ENCODE assay signal across 13 cellular contexts in the genomic region with DNA sequence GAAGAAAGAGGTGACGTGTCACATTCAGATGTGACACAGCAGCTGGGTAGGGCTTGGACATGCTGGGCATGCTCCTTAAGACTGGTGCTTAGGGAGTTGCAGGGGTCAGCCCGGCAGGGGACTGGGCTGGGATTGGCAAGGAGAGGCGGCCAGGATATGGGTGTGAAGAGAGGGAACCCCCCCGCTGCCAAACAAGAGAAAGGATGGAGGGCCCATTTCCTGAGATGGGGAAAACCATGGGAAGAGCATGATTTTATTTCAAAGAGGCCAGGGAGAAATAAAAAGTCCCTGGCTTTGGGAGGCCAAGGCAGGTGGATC. TPM values are rescaled to one million over a fixed set of nuclear protein-coding genes. Genes with fewer than 3 reads are reported as not detected.
A peak's percentile ranks its signal among the peaks of the same experiment; 100 is the strongest.
DNase-seq lines count a peak whose midpoint lies in the region; ATAC-seq, FAIRE-seq and TF ChIP-seq lines count a peak whose summit lies in the region.
"Had no signal": no experiment of that assay in that cellular context is flagged by ENCODE, and none has a peak within 500 bp of the region (broad histone marks: within the 10 kb centered on the region; RNA-seq: fewer than 3 reads in every experiment).

No MANE protein-coding gene starts in this region.

- no peak overlapping the region for H3K4me2 ChIP-seq in GM23338

- peaks cover 47% of the 10 kb centered on the region for H4K20me1 ChIP-seq in GM23338 (replicated peaks; ENCODE audit: insufficient read depth)

- WGBS in thyroid gland, 2 donors = 68 to 82% methylated on average over 4 of the region's 4 CpGs

- H3F3A ChIP-seq in GM23338 (replicated peaks; ENCODE audit: low read depth) = peaks cover 64% of the 10 kb centered on the region

- intact Hi-C loops in naive thymus-derived CD4-positive, alpha-beta T cell (cut with micrococcal nuclease) = loop anchor here (10.0 kb wide), 3 partner anchors 501 to 1759 kb away; partner anchors contain the start of genes APOBEC3D (in 1 of the 2), CBX6 (in 1 of the 2) and RANGAP1 (in 1 of the 2)
- intact Hi-C loops in thyroid gland (cut with DNase I) = loop anchor here (5.0 to 10.0 kb wide), 4 partner anchors 33 to 353 kb away; partner anchors contain the start of genes PDGFB and SYNGR1

- H3K4me3 ChIP-seq in GM23338 (no peak overlapping the region), thyroid gland (replicated peaks in 1 of 3) (no peak overlapping the region)
- H3K4me3 ChIP-seq in naive thymus-derived CD4-positive, alpha-beta T cell (ENCODE audit: low read length) = no peak overlapping the region

- CTCF ChIA-PET in naive thymus-derived CD4-positive, alpha-beta T cell (lab: Charles Lee) = no interaction called here

- peaks cover 79% of the 10 kb centered on the region for H3K36me3 Mint-ChIP-seq in GM23338 (ENCODE audit: low read depth)
- peaks cover 29 to 65% of the 10 kb centered on the region in 2 donors for H3K36me3 Mint-ChIP-seq in activated naive CD4-positive, alpha-beta T cell treated with anti-CD3 and anti-CD28 coated beads, Interleukin-2, amount 50 U/mL, for 72 hours
- peaks cover 4 to 59% (median 26%) of the 10 kb centered on the region in 5 donors for H3K36me3 Mint-ChIP-seq in naive thymus-derived CD4-positive, alpha-beta T cell

- peaks cover 8% of the 10 kb centered on the region; the same call in 2 of the 3 replicates for H3K9me3 Mint-ChIP-seq in GM23338
- H3K9me3 Mint-ChIP-seq in activated naive CD4-positive, alpha-beta T cell treated with anti-CD3 and anti-CD28 coated beads, Interleukin-2, amount 50 U/mL, for 72 hours = no peaks in the 10 kb centered on the region
- H3K9me3 Mint-ChIP-seq in naive thymus-derived CD4-positive, alpha-beta T cell = peaks cover 0 to 11% (median 0%) of the 10 kb centered on the region in 11 donors

- H3K27me3 Mint-ChIP-seq in GM23338 (ENCODE audit: insufficient read depth, low read depth, poor library complexity) = peaks cover 52% of the 10 kb centered on the region
- no peaks in the 10 kb centered on the region for H3K27me3 Mint-ChIP-seq in naive thymus-derived CD4-positive, alpha-beta T cell

- H3K4me1 ChIP-seq in GM23338 (ENCODE audit: insufficient read depth) = peaks cover 36% of the 10 kb centered on the region
- H3K4me1 ChIP-seq in naive thymus-derived CD4-positive, alpha-beta T cell (ENCODE audit: control insufficient read depth in 2 of 2, insufficient read depth in 2 of 2, low read length in 2 of 2) = peaks cover 58 to 70% of the 10 kb centered on the region in 2 donors
- peaks cover 48 to 65% of the 10 kb centered on the region in 2 donors for H3K4me1 ChIP-seq in thyroid gland

- H2AFZ ChIP-seq in GM23338 = no peak overlapping the region

- peak overlapping the region; percentile 17; the same call in 2 of the 3 replicates for H3K4me3 Mint-ChIP-seq in GM23338
- peak overlapping the region in 7 of 10 donors; percentile 45 to 84 (median 62) for H3K4me3 Mint-ChIP-seq in naive thymus-derived CD4-positive, alpha-beta T cell

- H3K27ac Mint-ChIP-seq in GM23338 = peak overlapping the region; percentile 4; the same call in 1 of the 2 replicates
- peak overlapping the region; percentile 97 to 100 for H3K27ac Mint-ChIP-seq in activated naive CD4-positive, alpha-beta T cell treated with anti-CD3 and anti-CD28 coated beads, Interleukin-2, amount 50 U/mL, for 72 hours
- H3K27ac Mint-ChIP-seq in naive thymus-derived CD4-positive, alpha-beta T cell = peak overlapping the region in 8 of 9 donors; percentile 55 to 96 (median 85)

- H3K27ac ChIP-seq in C4-2B (peak overlapping the region; percentile 1; the same call in 1 of the 2 replicates), GM23338 (ENCODE audit: low read depth) (peak overlapping the region; percentile 59; the same call in 1 of the 2 replicates), thyroid gland (no peak overlapping the region)
- no peak overlapping the region for H3K27ac ChIP-seq in naive thymus-derived CD4-positive, alpha-beta T cell (ENCODE audit: low read depth, low read length)

- H3K4me1 Mint-ChIP-seq in GM23338 = peaks cover 53% of the 10 kb centered on the region
- H3K4me1 Mint-ChIP-seq in naive thymus-derived CD4-positive, alpha-beta T cell = peaks cover 71 to 89% (median 79%) of the 10 kb centered on the region in 7 donors

- POLR2A ChIA-PET in naive thymus-derived CD4-positive, alpha-beta T cell (lab: Charles Lee) = interaction anchor here (1.0 to 6.1 kb wide), 6 partner anchors 8 to 209 kb away, joined by 3 to 93 read pairs (median 4); partner anchors contain the start of gene MIEF1

- H3K27me3 ChIP-seq in GM23338 (ENCODE audit: insufficient read depth) (no peaks in the 10 kb centered on the region), thyroid gland (no peaks in the 10 kb centered on the region)
- H3K27me3 ChIP-seq in naive thymus-derived CD4-positive, alpha-beta T cell (ENCODE audit: control insufficient read depth in 2 of 2, insufficient read depth in 2 of 2, low read length in 2 of 2) = no peaks in the 10 kb centered on the region

- DNase-seq in GM23338 (ENCODE audit: low spot score) (no peak), H54 (ENCODE audit: insufficient read length, low spot score) (no peak), thyroid gland (no peak)
- DNase-seq in activated naive CD4-positive, alpha-beta T cell treated with anti-CD3 and anti-CD28 coated beads, Interleukin-2, amount 50 U/mL, for 72 hours (ENCODE audit: low spot score in 2 of 2) = no peak
- peak in 1 of 9 donors; percentile 8 for DNase-seq in naive thymus-derived CD4-positive, alpha-beta T cell
- no peak for DNase-seq in activated CD4-positive, alpha-beta T cell treated with anti-CD3 and anti-CD28 coated beads, Interleukin-2, amount 50 U/mL, for 1 hour
- DNase-seq: DMS79 treated with DMSO at 0.1 percent for 48 hours, NCI-H1436 had no signal

- TF ChIP-seq POLR2A in H54 (IDR thresholded peaks at IDR 0.05; ENCODE audit: low read depth, low read length) = no peak
- TF ChIP-seq POLR2A in thyroid gland (IDR thresholded peaks at IDR 0.05) = no peak

- H3K36me3 ChIP-seq in GM23338 (ENCODE audit: insufficient read depth) (peaks cover 31% of the 10 kb centered on the region), thyroid gland (peaks cover 29 to 48% of the 10 kb centered on the region in 2 donors)
- H3K36me3 ChIP-seq in naive thymus-derived CD4-positive, alpha-beta T cell (ENCODE audit: control insufficient read depth in 2 of 3, insufficient read depth in 3 of 3, low read length in 3 of 3) = peaks cover 9 to 67% (median 12%) of the 10 kb centered on the region in 3 experiments

- no peaks in the 10 kb centered on the region for H3K9me3 ChIP-seq in naive thymus-derived CD4-positive, alpha-beta T cell (ENCODE audit: control insufficient read depth in 2 of 3, low read length in 3 of 3)
- H3K9me3 ChIP-seq in thyroid gland = no peaks in the 10 kb centered on the region

- ATAC-seq in GM23338 = no peak
- no peak for ATAC-seq in activated naive CD4-positive, alpha-beta T cell treated with anti-CD3 and anti-CD28 coated beads, Interleukin-2, amount 50 U/mL, for 72 hours
- ATAC-seq in naive thymus-derived CD4-positive, alpha-beta T cell = no peak
- no peak for ATAC-seq in HG02678 (IDR thresholded peaks at IDR 0.05; ENCODE audit: unreplicated experiment)

- no peak for FAIRE-seq in H54 (lab: Jason Lieb, UNC)
- FAIRE-seq: bronchial epithelial cell had no signal

- H3K9me2 ChIP-seq in GM23338 (ENCODE audit: insufficient read depth) = no peaks in the 10 kb centered on the region

- peaks cover 31% of the 10 kb centered on the region for H3K79me2 ChIP-seq in GM23338 (replicated peaks; ENCODE audit: insufficient read depth)

- TF ChIP-seq CTCF in C4-2B (conservative IDR thresholded peaks at IDR 0.05) (no peak), GM23338 (conservative IDR thresholded peaks at IDR 0.05; ENCODE audit: low read depth in 2 of 2) (no peak), thyroid gland (IDR thresholded peaks at IDR 0.05) (no peak)

TF ChIP-seq in GM23338, 12 proteins besides CTCF, POLR2A, EP300 and RAD21:
- TF ChIP-seq EZH2 (IDR thresholded peaks at IDR 0.05; ENCODE audit: low read depth, unreplicated experiment) = no peak

RNA-seq across cellular contexts. Expression of gene ATF4, which starts 5.3 kb away (rescaled TPM):
- total RNA-seq in GM23338 (2014; rRNA removed; shearing (Covaris generic)) = 366 and 446 TPM in 2 replicates
- 553 and 628 TPM in 2 replicates for polyA plus RNA-seq in GM23338 (2016; fragmentation: Nextera tagmentation; extraction: Ambion mirVana)
- 100 to 1,000 TPM; 460 to 506 TPM for total RNA-seq in activated naive CD4-positive, alpha-beta T cell treated with anti-CD3 and anti-CD28 coated beads, Interleukin-2, amount 50 U/mL, for 72 hours
- 100 to 1,000 TPM; 235 to 293 (median 244) TPM for total RNA-seq in naive thymus-derived CD4-positive, alpha-beta T cell
- polyA plus RNA-seq in naive thymus-derived CD4-positive, alpha-beta T cell = 100 to 1,000 TPM in 1 of 2 donors, 10 to 100 TPM in 1; 68.9 to 118 TPM
- total RNA-seq in thyroid gland = 100 to 1,000 TPM; 173 to 273 (median 210) TPM

RNA-seq across cellular contexts. Expression of gene RPS19BP1, which starts 6.9 kb away (rescaled TPM):
- total RNA-seq in GM23338 (2014; rRNA removed; shearing (Covaris generic)) = 153 and 169 TPM in 2 replicates
- 215 and 216 TPM in 2 replicates for polyA plus RNA-seq in GM23338 (2016; fragmentation: Nextera tagmentation; extraction: Ambion mirVana)
- total RNA-seq in activated naive CD4-positive, alpha-beta T cell treated with anti-CD3 and anti-CD28 coated beads, Interleukin-2, amount 50 U/mL, for 72 hours = 10 to 100 TPM; 47.6 to 64.2 TPM
- 10 to 100 TPM; 35.2 to 67.4 (median 61.5) TPM for total RNA-seq in naive thymus-derived CD4-positive, alpha-beta T cell
- polyA plus RNA-seq in naive thymus-derived CD4-positive, alpha-beta T cell = 100 to 1,000 TPM in 1 of 2 donors, 10 to 100 TPM in 1; 98.6 to 162 TPM
- 100 to 1,000 TPM; 120 to 243 (median 171) TPM for total RNA-seq in thyroid gland

RNA-seq across cellular contexts. Expression of gene MIEF1, which starts 23.5 kb away (rescaled TPM):
- total RNA-seq in GM23338 (2014; rRNA removed; shearing (Covaris generic)) = 30.0 and 40.1 TPM in 2 replicates
- polyA plus RNA-seq in GM23338 (2016; fragmentation: Nextera tagmentation; extraction: Ambion mirVana) = 12.2 and 13.2 TPM in 2 replicates
- 10 to 100 TPM; 37.5 to 52.2 TPM for total RNA-seq in activated naive CD4-positive, alpha-beta T cell treated with anti-CD3 and anti-CD28 coated beads, Interleukin-2, amount 50 U/mL, for 72 hours
- total RNA-seq in naive thymus-derived CD4-positive, alpha-beta T cell = 10 to 100 TPM; 17.5 to 42.3 (median 37.3) TPM
- polyA plus RNA-seq in naive thymus-derived CD4-positive, alpha-beta T cell = 10 to 100 TPM; 27.8 to 33.2 TPM
- 10 to 100 TPM; 21.4 to 30.5 (median 26.7) TPM for total RNA-seq in thyroid gland

RNA-seq across cellular contexts. Expression of gene CACNA1I, which starts 44.9 kb away (rescaled TPM):
- 1.7 and 2.4 TPM in 2 replicates for total RNA-seq in GM23338 (2014; rRNA removed; shearing (Covaris generic))
- polyA plus RNA-seq in GM23338 (2016; fragmentation: Nextera tagmentation; extraction: Ambion mirVana) = 0.42 and 0.47 TPM in 2 replicates
- total RNA-seq in activated naive CD4-positive, alpha-beta T cell treated with anti-CD3 and anti-CD28 coated beads, Interleukin-2, amount 50 U/mL, for 72 hours = 1 to 10 TPM in 1 of 2 donors, under 1 TPM in 1; 0.27 to 1.4 TPM
- 10 to 100 TPM in 4 of 5 experiments, 1 to 10 TPM in 1; 4.5 to 51.2 (median 30.9) TPM for total RNA-seq in naive thymus-derived CD4-positive, alpha-beta T cell
- 1 to 10 TPM in 1 of 2 donors, under 1 TPM in 1; 0.40 to 1.8 TPM for polyA plus RNA-seq in naive thymus-derived CD4-positive, alpha-beta T cell
- 10 to 100 TPM in 1 of 4 donors, 1 to 10 TPM in 3; 3.7 to 10.7 (median 6.4) TPM for total RNA-seq in thyroid gland
- total RNA-seq: bronchial epithelial cell, lung microvascular endothelial cell, RPMI7951 had no signal

Comparison
In these comparisons a context has a peak if more than half of its experiments do, and no peak if none do; other contexts are left out.
1. H3K27ac ChIP-seq: peak in C4-2B (single experiment) and GM23338 (single experiment); none in naive thymus-derived CD4-positive, alpha-beta T cell (single experiment) and thyroid gland (0 of 3).
2. H3K27ac Mint-ChIP-seq: peak in every context shown above with its lines; median percentile 98 in activated naive CD4-positive, alpha-beta T cell treated with anti-CD3 and anti-CD28 coated beads, Interleukin-2, amount 50 U/mL, for 72 hours; 85 in naive thymus-derived CD4-positive, alpha-beta T cell; 4 in GM23338.